ENCODE assay signal across 9 cellular contexts in the genomic region with DNA sequence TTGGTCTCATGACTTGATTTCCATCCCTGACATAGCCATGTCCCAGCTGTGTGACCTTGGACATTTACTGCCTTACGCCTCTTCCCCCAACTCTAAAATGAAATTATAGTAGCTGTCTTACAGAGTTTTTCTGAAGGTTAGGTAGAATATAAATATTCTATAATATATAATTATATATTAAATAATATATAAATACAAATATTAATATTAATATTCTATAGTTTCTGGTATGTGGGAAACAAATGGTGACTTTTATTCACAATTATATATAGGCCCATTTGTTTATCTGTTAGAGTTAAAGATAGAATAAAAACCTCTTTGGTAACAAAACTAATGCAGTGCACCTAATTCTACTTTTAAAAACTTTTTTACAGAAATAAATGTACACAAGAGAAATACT. TPM values are rescaled to one million over a fixed set of nuclear protein-coding genes. Genes with fewer than 3 reads are reported as not detected.
DNase-seq lines count a peak whose midpoint lies in the region; ATAC-seq, FAIRE-seq and TF ChIP-seq lines count a peak whose summit lies in the region.
"Had no signal": no experiment of that assay in that cellular context is flagged by ENCODE, and none has a peak within 500 bp of the region (broad histone marks: within the 10 kb centered on the region; RNA-seq: fewer than 3 reads in every experiment).

No MANE protein-coding gene starts in this region.

- H4K20me1 ChIP-seq in KMS-11 (ENCODE audit: insufficient read depth) (no peaks in the 10 kb centered on the region), astrocyte (ENCODE audit: insufficient read depth, low read length) (no peaks in the 10 kb centered on the region)

- H3K9me3 ChIP-seq in astrocyte (ENCODE audit: insufficient read depth, low read depth, low read length) = no peaks in the 10 kb centered on the region
- H3K9me3 ChIP-seq: gastroesophageal sphincter had no signal

- H3K36me3 ChIP-seq in GM06990 (ENCODE audit: control insufficient read depth, insufficient read depth, low read length) (peaks cover 3% of the 10 kb centered on the region), KMS-11 (ENCODE audit: insufficient read depth) (peaks cover 13% of the 10 kb centered on the region; the same call in 1 of the 2 replicates), astrocyte (ENCODE audit: insufficient read depth, low read length) (no peaks in the 10 kb centered on the region)

- no peaks in the 10 kb centered on the region for H3K27me3 ChIP-seq in GM06990 (replicated peaks; ENCODE audit: control insufficient read depth, insufficient read depth, low read length)
- H3K27me3 ChIP-seq in KMS-11 (ENCODE audit: insufficient read depth, low read depth) = no peaks in the 10 kb centered on the region
- no peaks in the 10 kb centered on the region for H3K27me3 ChIP-seq in astrocyte (ENCODE audit: insufficient read depth, low read length)
- H3K27me3 ChIP-seq: gastroesophageal sphincter had no signal

- H2AFZ ChIP-seq in KMS-11 (ENCODE audit: low read depth) (no peak overlapping the region), astrocyte (ENCODE audit: low read depth, low read length) (no peak overlapping the region)

- peak overlapping the region; percentile 62 for H3K4me3 Mint-ChIP-seq in astrocyte (ENCODE audit: unreplicated experiment)
- peak overlapping the region; percentile 94 for H3K4me3 Mint-ChIP-seq in natural killer cell treated with Interleukin-12 subunit alpha and Interleukin-12 subunit beta and Interleukin-15 and Interleukin-18, amount 100 ng/mL, for 72 hours

- no peak overlapping the region for H3K27ac Mint-ChIP-seq in astrocyte (ENCODE audit: unreplicated experiment)
- peak overlapping the region in 1 of 2 donors; percentile 89 for H3K27ac Mint-ChIP-seq in natural killer cell treated with Interleukin-12 subunit alpha and Interleukin-12 subunit beta and Interleukin-15 and Interleukin-18, amount 100 ng/mL, for 72 hours

- H3K4me1 Mint-ChIP-seq in astrocyte (ENCODE audit: low read depth, unreplicated experiment) = peaks cover 2% of the 10 kb centered on the region
- peaks cover 12 to 19% of the 10 kb centered on the region in 2 donors for H3K4me1 Mint-ChIP-seq in natural killer cell treated with Interleukin-12 subunit alpha and Interleukin-12 subunit beta and Interleukin-15 and Interleukin-18, amount 100 ng/mL, for 72 hours (ENCODE audit: low read depth in 2 of 2)

- H3K4me1 ChIP-seq in KMS-11 (ENCODE audit: low read depth, poor library complexity, severe bottlenecking) = peaks cover 53% of the 10 kb centered on the region
- peaks cover 13% of the 10 kb centered on the region for H3K4me1 ChIP-seq in astrocyte (ENCODE audit: insufficient read depth, low read length)

- peak overlapping the region; percentile 80; the same call in 1 of the 2 replicates for H3K27ac ChIP-seq in KMS-11
- no peak overlapping the region for H3K27ac ChIP-seq in astrocyte (ENCODE audit: low read depth, low read length)

- no peaks in the 10 kb centered on the region for H3K27me3 Mint-ChIP-seq in astrocyte (ENCODE audit: low read depth, unreplicated experiment)
- H3K27me3 Mint-ChIP-seq in natural killer cell treated with Interleukin-12 subunit alpha and Interleukin-12 subunit beta and Interleukin-15 and Interleukin-18, amount 100 ng/mL, for 72 hours = peaks cover 0 to 3% of the 10 kb centered on the region in 2 donors

- ATAC-seq in natural killer cell treated with Interleukin-12 subunit alpha and Interleukin-12 subunit beta and Interleukin-15 and Interleukin-18, amount 100 ng/mL, for 72 hours = no peak
- no peak for ATAC-seq in GM19452 (IDR thresholded peaks at IDR 0.05; ENCODE audit: unreplicated experiment)
- ATAC-seq: gastroesophageal sphincter had no signal

- no peak for FAIRE-seq in astrocyte (lab: Jason Lieb, UNC)

- peaks cover 63% of the 10 kb centered on the region; the same call in 1 of the 2 replicates for H3K79me2 ChIP-seq in KMS-11 (ENCODE audit: insufficient read depth, low read depth)
- H3K79me2 ChIP-seq in astrocyte (ENCODE audit: insufficient read depth, low read length) = peaks cover 35% of the 10 kb centered on the region

- H3K9ac ChIP-seq in KMS-11 (peak overlapping the region; percentile 82; the same call in 1 of the 2 replicates), astrocyte (ENCODE audit: low read length) (no peak overlapping the region)

- no peak for TF ChIP-seq CTCF in GM06990 (IDR thresholded peaks at IDR 0.05; ENCODE audit: insufficient read depth, low read length, poor library complexity, severe bottlenecking)
- TF ChIP-seq CTCF in KMS-11 (conservative IDR thresholded peaks at IDR 0.05; ENCODE audit: low read depth, low read length) = no peak
- TF ChIP-seq CTCF in astrocyte (IDR thresholded peaks at IDR 0.05; ENCODE audit: insufficient read depth, low read depth, low read length) = no peak

- H3K4me3 ChIP-seq in GM06990 (replicated peaks; ENCODE audit: low read depth, low read length) (peak overlapping the region; percentile 86), KMS-11 (IDR thresholded peaks at IDR 0.05; ENCODE audit: insufficient read depth, low read depth, low read length) (no peak overlapping the region), astrocyte (ENCODE audit: insufficient read depth, low read depth, low read length) (no peak overlapping the region)

- peak overlapping the region; percentile 89 for H3K4me2 ChIP-seq in KMS-11
- peak overlapping the region; percentile 98 for H3K4me2 ChIP-seq in astrocyte (ENCODE audit: low read length)

- peaks cover 4% of the 10 kb centered on the region for H3K36me3 Mint-ChIP-seq in astrocyte (ENCODE audit: low read depth, unreplicated experiment)
- H3K36me3 Mint-ChIP-seq in natural killer cell treated with Interleukin-12 subunit alpha and Interleukin-12 subunit beta and Interleukin-15 and Interleukin-18, amount 100 ng/mL, for 72 hours = no peaks in the 10 kb centered on the region

- DNase-seq in GM06990 (ENCODE audit: extremely low read depth, insufficient read length) = no peak
- DNase-seq in astrocyte (ENCODE audit: low read depth) = no peak
- no peak for DNase-seq in natural killer cell treated with Interleukin-12 subunit alpha and Interleukin-12 subunit beta and Interleukin-15 and Interleukin-18, amount 100 ng/mL, for 72 hours (ENCODE audit: low spot score)
- no peak for DNase-seq in pons (ENCODE audit: low spot score)
- DNase-seq in NCI-H187 (lab: John Stamatoyannopoulos, UW) = no peak
- DNase-seq: GDM1 had no signal

- no peaks in the 10 kb centered on the region for H3K9me3 Mint-ChIP-seq in astrocyte (ENCODE audit: unreplicated experiment)
- H3K9me3 Mint-ChIP-seq in natural killer cell treated with Interleukin-12 subunit alpha and Interleukin-12 subunit beta and Interleukin-15 and Interleukin-18, amount 100 ng/mL, for 72 hours = no peaks in the 10 kb centered on the region

RNA-seq across cellular contexts. Expression of a gene that starts 1.7 kb away (rescaled TPM):
- 16.7 and 23.4 TPM in 2 replicates for total RNA-seq in astrocyte
- total RNA-seq in natural killer cell treated with Interleukin-12 subunit alpha and Interleukin-12 subunit beta and Interleukin-15 and Interleukin-18, amount 100 ng/mL, for 72 hours = 10 to 100 TPM; 32.2 to 73.9 TPM
